In the genomic region with DNA sequence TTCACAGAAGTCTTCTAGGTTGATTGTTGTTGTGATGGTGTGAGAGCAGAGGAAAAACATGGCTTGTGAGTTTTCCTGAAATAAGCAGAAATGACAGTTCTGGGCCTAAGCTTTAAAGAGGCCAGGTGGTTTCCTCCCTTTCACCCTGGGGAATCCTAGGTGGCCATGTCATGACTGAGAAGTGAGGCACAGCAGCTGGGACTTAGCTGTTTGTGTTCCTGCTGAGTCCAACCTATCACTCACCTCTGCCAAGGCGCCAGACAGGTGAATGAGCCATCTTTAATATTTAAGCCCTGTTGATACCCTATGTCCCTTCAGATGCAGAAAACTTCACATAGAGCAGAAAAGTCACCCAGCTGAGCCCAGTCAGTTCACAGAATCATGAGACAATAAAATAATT, we compare ENCODE assay signal across 30 cellular contexts.
"Had no signal": no experiment of that assay in that cellular context is flagged by ENCODE, and none has a peak within 500 bp of the region (broad histone marks: within the 10 kb centered on the region; RNA-seq: fewer than 3 reads in every experiment).

No MANE protein-coding gene starts in this region.

- H3K36me3 ChIP-seq: neutrophil, ovary, right lobe of liver, sigmoid colon, stomach, thoracic aorta, thyroid gland, tibial nerve, upper lobe of left lung, vagina had no signal

- H3K4me1 Mint-ChIP-seq: stimulated activated effector memory CD8-positive, alpha-beta T cell treated with anti-CD3 and anti-CD28 coated beads, Interleukin-12 subunit alpha, Interleukin-12 subunit beta, amount 100 ng/mL, for 72 hours; stimulated activated naive B cell treated with anti-CD40 and anti-IgM and Interleukin-4, amounts not matched to agents 10 μg/mL and 1 μg/mL and 100 μg/mL, for 72 hours had no signal

- H3K9me3 Mint-ChIP-seq: natural killer cell treated with Interleukin-12 subunit alpha and Interleukin-12 subunit beta and Interleukin-15 and Interleukin-18, amount 100 ng/mL, for 72 hours had no signal

- H3K27me3 Mint-ChIP-seq: natural killer cell treated with Interleukin-12 subunit alpha and Interleukin-12 subunit beta and Interleukin-15 and Interleukin-18, amount 100 ng/mL, for 72 hours; progenitor cell of endocrine pancreas; stimulated activated naive CD8-positive, alpha-beta T cell treated with anti-CD3 and anti-CD28 coated beads, Interleukin-15, Interleukin-2, amounts not matched to agents 100 ng/mL and 50 ng/mL, for 24 hours had no signal

- DNase-seq: naive thymus-derived CD8-positive, alpha-beta T cell; nephron progenitor cell; nucleus accumbens; ovary; posterior cingulate gyrus; psoas muscle; right cardiac atrium; right lobe of liver; sigmoid colon; small intestine; stimulated activated CD4-positive, alpha-beta T cell treated with anti-CD3 and anti-CD28 coated beads, Interleukin-15, amount 100 ng/mL, for 24 hours; stimulated activated CD4-positive, alpha-beta T cell treated with anti-CD3 and anti-CD28 coated beads, Interleukin-2, amount 100 ng/mL, for 24 hours; stimulated activated CD4-positive, alpha-beta T cell treated with anti-CD3 and anti-CD28 coated beads, Interleukin-2, amount 100 ng/mL, for 48 hours; stimulated activated CD4-positive, alpha-beta T cell treated with anti-CD3 and anti-CD28 coated beads, Interleukin-4, amount 100 ng/mL, for 24 hours; stimulated activated naive B cell treated with anti-CD40 and anti-IgM and Interleukin-4, amounts not matched to agents 10 μg/mL and 1 μg/mL and 100 μg/mL, for 72 hours; stimulated activated naive CD4-positive, alpha-beta T cell treated with Interleukin-2 at 50 U/mL for 16 hours; stomach; thyroid gland; trophoblast cell; upper lobe of left lung had no signal

- H3K4me1 ChIP-seq: parathyroid adenoma, psoas muscle, right lobe of liver, sigmoid colon, stomach, thyroid gland, tibial nerve, upper lobe of left lung, vagina had no signal

- H3K9ac ChIP-seq: parathyroid adenoma had no signal

- H3K9me3 ChIP-seq: neutrophil, ovary, right lobe of liver, thoracic aorta, thyroid gland, upper lobe of left lung, vagina had no signal

- H3K27ac ChIP-seq: neutrophil, ovary, parathyroid adenoma, psoas muscle, right lobe of liver, sigmoid colon, stomach, thoracic aorta, thyroid gland, tibial nerve, upper lobe of left lung, vagina had no signal

- H3K27me3 ChIP-seq: neutrophil, ovary, right lobe of liver, sigmoid colon, stomach, thyroid gland, tibial nerve, upper lobe of left lung, vagina had no signal

- ATAC-seq: naive thymus-derived CD8-positive, alpha-beta T cell; natural killer cell treated with Interleukin-12 subunit alpha and Interleukin-12 subunit beta and Interleukin-15 and Interleukin-18, amount 100 ng/mL, for 72 hours; psoas muscle; right cardiac atrium; right lobe of liver; stimulated activated effector memory CD8-positive, alpha-beta T cell treated with anti-CD3 and anti-CD28 coated beads, Interleukin-12 subunit alpha, Interleukin-12 subunit beta, amount 100 ng/mL, for 72 hours; stimulated activated naive B cell treated with anti-CD40 and anti-IgM and Interleukin-4, amounts not matched to agents 10 μg/mL and 1 μg/mL and 100 μg/mL, for 72 hours had no signal

- H3K4me3 ChIP-seq: ovary, psoas muscle, right lobe of liver, sigmoid colon, stomach, thoracic aorta, thyroid gland, tibial nerve, upper lobe of left lung, vagina had no signal

- H3K4me3 Mint-ChIP-seq: naive thymus-derived CD8-positive, alpha-beta T cell; natural killer cell treated with Interleukin-12 subunit alpha and Interleukin-12 subunit beta and Interleukin-15 and Interleukin-18, amount 100 ng/mL, for 72 hours; nephron progenitor cell; neural crest cell; stimulated activated effector memory CD8-positive, alpha-beta T cell treated with anti-CD3 and anti-CD28 coated beads, Interleukin-12 subunit alpha, Interleukin-12 subunit beta, amount 100 ng/mL, for 72 hours; stimulated activated naive B cell treated with anti-CD40 and anti-IgM and Interleukin-4, amounts not matched to agents 10 μg/mL and 1 μg/mL and 100 μg/mL, for 72 hours; stimulated activated naive CD8-positive, alpha-beta T cell treated with anti-CD3 and anti-CD28 coated beads, Interleukin-15, Interleukin-2, amounts not matched to agents 100 ng/mL and 50 ng/mL, for 24 hours had no signal

- H3K27ac Mint-ChIP-seq: naive thymus-derived CD8-positive, alpha-beta T cell; natural killer cell treated with Interleukin-12 subunit alpha and Interleukin-12 subunit beta and Interleukin-15 and Interleukin-18, amount 100 ng/mL, for 72 hours; nephron progenitor cell; progenitor cell of endocrine pancreas; stimulated activated effector memory CD8-positive, alpha-beta T cell treated with anti-CD3 and anti-CD28 coated beads, Interleukin-12 subunit alpha, Interleukin-12 subunit beta, amount 100 ng/mL, for 72 hours; stimulated activated naive B cell treated with anti-CD40 and anti-IgM and Interleukin-4, amounts not matched to agents 10 μg/mL and 1 μg/mL and 100 μg/mL, for 72 hours; stimulated activated naive CD8-positive, alpha-beta T cell treated with anti-CD3 and anti-CD28 coated beads, Interleukin-15, Interleukin-2, amounts not matched to agents 100 ng/mL and 50 ng/mL, for 24 hours had no signal

- H3K36me3 Mint-ChIP-seq: naive thymus-derived CD8-positive, alpha-beta T cell; natural killer cell treated with Interleukin-12 subunit alpha and Interleukin-12 subunit beta and Interleukin-15 and Interleukin-18, amount 100 ng/mL, for 72 hours; stimulated activated effector memory CD8-positive, alpha-beta T cell treated with anti-CD3 and anti-CD28 coated beads, Interleukin-12 subunit alpha, Interleukin-12 subunit beta, amount 100 ng/mL, for 72 hours; stimulated activated naive B cell treated with anti-CD40 and anti-IgM and Interleukin-4, amounts not matched to agents 10 μg/mL and 1 μg/mL and 100 μg/mL, for 72 hours had no signal
